14 cellular contexts compared by ENCODE assay signal in the genomic region with DNA sequence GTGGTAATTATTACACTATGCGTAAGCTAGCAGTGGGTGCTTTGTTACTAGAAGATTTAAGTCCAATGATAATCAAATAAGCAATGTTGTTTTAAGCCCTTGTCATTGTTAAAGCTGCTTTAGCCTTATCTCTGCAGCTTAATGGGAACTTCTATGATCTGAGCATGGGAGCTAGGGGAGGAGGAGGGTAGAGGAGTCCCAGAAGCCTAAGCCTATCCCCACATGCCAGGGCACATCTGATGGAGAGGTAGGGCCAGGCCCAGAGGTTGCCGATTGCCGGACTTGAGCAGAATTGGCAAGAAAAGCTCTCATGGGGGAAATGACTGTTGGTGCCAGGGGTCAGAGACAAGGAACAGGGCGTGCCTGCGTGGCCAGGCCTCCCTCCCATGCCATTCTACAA.
"Had no signal": no experiment of that assay in that cellular context is flagged by ENCODE, and none has a peak within 500 bp of the region (broad histone marks: within the 10 kb centered on the region; RNA-seq: fewer than 3 reads in every experiment).

No MANE protein-coding gene starts in this region.

- DNase-seq: activated CD4-positive, alpha-beta T cell treated with anti-CD3 and anti-CD28 coated beads for 1 hour; activated CD4-positive, alpha-beta T cell treated with anti-CD3 and anti-CD28 coated beads, Interleukin-2, amount 50 U/mL, for 4 hours; activated naive CD4-positive, alpha-beta T cell treated with Interleukin-2 at 50 U/mL for 16 hours; activated naive CD8-positive, alpha-beta T cell treated with anti-CD3 and anti-CD28 coated beads, Interleukin-2, amount 50 U/mL, for 24 hours; activated T-cell treated with anti-CD3 and anti-CD28 coated beads for 4 hours; glutamatergic neuron; midbrain; naive B cell; stimulated activated CD4-positive, alpha-beta T cell treated with anti-CD3 and anti-CD28 coated beads, Interleukin-2, amount 100 ng/mL, for 48 hours; stimulated activated naive B cell treated with anti-CD40 and anti-IgM and Interleukin-4, amounts not matched to agents 10 μg/mL and 1 μg/mL and 100 μg/mL, for 72 hours; thyroid gland had no signal

- H2AFZ ChIP-seq: parathyroid adenoma had no signal

- H3K79me2 ChIP-seq: parathyroid adenoma had no signal

- H3K36me3 ChIP-seq: thyroid gland had no signal

- H3K27me3 ChIP-seq: thyroid gland had no signal

- ATAC-seq: activated naive CD8-positive, alpha-beta T cell treated with anti-CD3 and anti-CD28 coated beads, Interleukin-2, amount 50 U/mL, for 24 hours; activated T-helper 17 cell treated with anti-CD3 and anti-CD28 coated beads, Interleukin-2, amount 50 U/mL, for 72 hours; stimulated activated naive B cell treated with anti-CD40 and anti-IgM and Interleukin-4, amounts not matched to agents 10 μg/mL and 1 μg/mL and 100 μg/mL, for 72 hours had no signal

- H3K9ac ChIP-seq: parathyroid adenoma had no signal

- H3K4me3 ChIP-seq: lung, thyroid gland had no signal

- H3K9me3 ChIP-seq: thyroid gland had no signal

- H3K27ac ChIP-seq: parathyroid adenoma, thyroid gland had no signal
